8 cellular contexts compared by ENCODE assay signal in genomic region chr6:107491059-107491609, GRCh38. TPM values are rescaled to one million over a fixed set of nuclear protein-coding genes. Genes with fewer than 3 reads are reported as not detected.
DNase-seq lines count a peak whose midpoint lies in the region; ATAC-seq and TF ChIP-seq lines count a peak whose summit lies in the region.

No MANE protein-coding gene starts in this region.

- no peaks in the 10 kb centered on the region for H3K36me3 Mint-ChIP-seq in activated naive CD8-positive, alpha-beta T cell treated with anti-CD3 and anti-CD28 coated beads, Interleukin-2, amount 50 U/mL, for 24 hours (ENCODE audit: low read depth)
- H3K36me3 Mint-ChIP-seq in progenitor cell of endocrine pancreas (ENCODE audit: insufficient read depth), result no peaks in the 10 kb centered on the region

- no peaks in the 10 kb centered on the region for H3K9me3 ChIP-seq in right cardiac atrium (ENCODE audit: control insufficient read depth, low read length)

- peak overlapping the region; percentile 82 for H3K4me3 Mint-ChIP-seq in activated naive CD8-positive, alpha-beta T cell treated with anti-CD3 and anti-CD28 coated beads, Interleukin-2, amount 50 U/mL, for 24 hours
- H3K4me3 Mint-ChIP-seq in progenitor cell of endocrine pancreas (ENCODE audit: low read depth), result no peak overlapping the region

- DNase-seq in D341Med (ENCODE audit: low spot score) (peak; percentile 46), M059J (ENCODE audit: low read depth) (peak; percentile 25), right cardiac atrium (peak; percentile 81 to 93 (median 92)), progenitor cell of endocrine pancreas (ENCODE audit: low spot score, unreplicated experiment) (peak; percentile 39), T1000 (lab: John Stamatoyannopoulos, UW) (no peak)
- peak; percentile 12 for DNase-seq in activated naive CD8-positive, alpha-beta T cell treated with anti-CD3 and anti-CD28 coated beads, Interleukin-2, amount 50 U/mL, for 24 hours
- DNase-seq in activated CD4-positive, CD25-positive, alpha-beta regulatory T cell treated with anti-CD3 and anti-CD28 coated beads, Interleukin-2, amount 50 U/mL, for 72 hours, result no peak

- H3K4me1 Mint-ChIP-seq in activated naive CD8-positive, alpha-beta T cell treated with anti-CD3 and anti-CD28 coated beads, Interleukin-2, amount 50 U/mL, for 24 hours, result peaks cover 20% of the 10 kb centered on the region
- peaks cover 18% of the 10 kb centered on the region for H3K4me1 Mint-ChIP-seq in progenitor cell of endocrine pancreas (ENCODE audit: low read depth)

- no peak overlapping the region for H3K27ac Mint-ChIP-seq in activated naive CD8-positive, alpha-beta T cell treated with anti-CD3 and anti-CD28 coated beads, Interleukin-2, amount 50 U/mL, for 24 hours
- H3K27ac Mint-ChIP-seq in progenitor cell of endocrine pancreas, result no peak overlapping the region

- H3K27me3 ChIP-seq in right cardiac atrium (ENCODE audit: control insufficient read depth, insufficient read depth), result no peaks in the 10 kb centered on the region

- H3K27ac ChIP-seq in right cardiac atrium (ENCODE audit: low read length), result peak overlapping the region; percentile 88

- peak overlapping the region; percentile 91 for H3K4me3 ChIP-seq in right cardiac atrium (ENCODE audit: low read length)

- ATAC-seq in activated naive CD8-positive, alpha-beta T cell treated with anti-CD3 and anti-CD28 coated beads, Interleukin-2, amount 50 U/mL, for 24 hours, result no peak
- ATAC-seq in right cardiac atrium (peak; percentile 58 to 67), GM18517 (IDR thresholded peaks at IDR 0.05; ENCODE audit: unreplicated experiment) (no peak)

- intact Hi-C loops in right cardiac atrium (cut with DNase I), result loop anchor here in 1 of 4 donors (5.0 kb wide), 1 partner anchor 161 kb away; no protein-coding TSS in a partner anchor

- H3K4me1 ChIP-seq in right cardiac atrium (ENCODE audit: control insufficient read depth, insufficient read depth, low read length), result peaks cover 7% of the 10 kb centered on the region

- TF ChIP-seq CTCF in progenitor cell of endocrine pancreas (IDR thresholded peaks at IDR 0.05; ENCODE audit: unreplicated experiment), result no peak

- H3K27me3 Mint-ChIP-seq in activated naive CD8-positive, alpha-beta T cell treated with anti-CD3 and anti-CD28 coated beads, Interleukin-2, amount 50 U/mL, for 24 hours, result peaks cover 55% of the 10 kb centered on the region
- H3K27me3 Mint-ChIP-seq in progenitor cell of endocrine pancreas, result peaks cover 32% of the 10 kb centered on the region

- 1% methylated on average over 40 of the region's 40 CpGs for WGBS in right cardiac atrium

- H3K9me3 Mint-ChIP-seq in activated naive CD8-positive, alpha-beta T cell treated with anti-CD3 and anti-CD28 coated beads, Interleukin-2, amount 50 U/mL, for 24 hours, result no peaks in the 10 kb centered on the region
- H3K9me3 Mint-ChIP-seq in progenitor cell of endocrine pancreas (ENCODE audit: low read depth), result no peaks in the 10 kb centered on the region

RNA-seq across cellular contexts. Expression of gene SOBP, which starts 1.2 kb away (rescaled TPM):
- 1.6 and 2.7 TPM in 2 replicates for total RNA-seq in M059J (2014; rRNA removed; shearing (Covaris generic))
- total RNA-seq in right cardiac atrium (10 to 100 TPM; 17.5 to 20.6 (median 18.5) TPM), progenitor cell of endocrine pancreas (15.4 and 17.0 TPM in 2 replicates)
- polyA plus RNA-seq in right cardiac atrium, result 10.4 TPM

RNA-seq across cellular contexts. Expression of gene PDSS2, which starts 31.8 kb away (rescaled TPM):
- total RNA-seq in M059J (2014; rRNA removed; shearing (Covaris generic)), result 17.2 and 18.9 TPM in 2 replicates
- total RNA-seq in right cardiac atrium (10 to 100 TPM; 12.5 to 15.5 (median 14.1) TPM), progenitor cell of endocrine pancreas (12.5 and 12.8 TPM in 2 replicates)
- polyA plus RNA-seq in right cardiac atrium, result 10.0 TPM

Comparison
In these comparisons a context has a peak if more than half of its experiments do, and no peak if none do; other contexts are left out.
1. DNase-seq: peak in D341Med (single experiment), M059J (single experiment), activated naive CD8-positive, alpha-beta T cell treated with anti-CD3 and anti-CD28 coated beads, Interleukin-2, amount 50 U/mL, for 24 hours (single experiment), right cardiac atrium (3 of 3) and progenitor cell of endocrine pancreas (single experiment); none in activated CD4-positive, CD25-positive, alpha-beta regulatory T cell treated with anti-CD3 and anti-CD28 coated beads, Interleukin-2, amount 50 U/mL, for 72 hours (single experiment) and T1000 (single experiment).
2. ATAC-seq: peak in right cardiac atrium (2 of 2); none in activated naive CD8-positive, alpha-beta T cell treated with anti-CD3 and anti-CD28 coated beads, Interleukin-2, amount 50 U/mL, for 24 hours (single experiment) and GM18517 (single experiment).